ENCODE assay signal across 34 cellular contexts in genomic region chr11:1463056-1463455, GRCh38.
"Had no signal": no experiment of that assay in that cellular context is flagged by ENCODE, and none has a peak within 500 bp of the region (broad histone marks: within the 10 kb centered on the region; RNA-seq: fewer than 3 reads in every experiment).

No MANE protein-coding gene starts in this region.

- DNase-seq: activated B cell treated with CpG ODN at 0.5 μM for 24 hours; activated CD4-positive, alpha-beta T cell treated with anti-CD3 and anti-CD28 coated beads for 48 hours; activated CD4-positive, alpha-beta T cell treated with anti-CD3 and anti-CD28 coated beads, Interleukin-2, amount 50 U/mL, for 1 hour; activated CD4-positive, alpha-beta T cell treated with anti-CD3 and anti-CD28 coated beads, Interleukin-2, amount 50 U/mL, for 48 hours; activated CD8-positive, alpha-beta memory T cell treated with anti-CD3 and anti-CD28 coated beads for 24 hours; activated CD8-positive, alpha-beta T cell treated with anti-CD3 and anti-CD28 coated beads for 36 hours; activated effector memory CD4-positive, alpha-beta T cell treated with Interleukin-2 at 50 U/mL for 16 hours; activated gamma-delta T cell treated with Interleukin-2 at 50 U/mL for 16 hours; activated naive CD4-positive, alpha-beta T cell treated with anti-CD3 and anti-CD28 coated beads, Interleukin-2, amount 50 U/mL, for 16 hours; activated naive CD4-positive, alpha-beta T cell treated with Interleukin-2 at 50 U/mL for 16 hours; activated T-cell treated with anti-CD3 and anti-CD28 coated beads, Interleukin-2, amount 50 U/mL, for 4 hours; amniotic stem cell; anterior cingulate cortex; brain microvascular endothelial cell; cortex of kidney; dermis blood vessel endothelial cell; effector CD4-positive, alpha-beta T cell; effector memory CD8-positive, alpha-beta T cell; foreskin fibroblast; glutamatergic neuron; T-helper 1 cell; T-helper 17 cell; T1000 had no signal

- H3K36me3 Mint-ChIP-seq: activated naive CD8-positive, alpha-beta T cell had no signal

- H3K36me3 ChIP-seq: brain microvascular endothelial cell had no signal

- H3K4me1 Mint-ChIP-seq: activated B cell treated with CpG ODN at 0.5 μM for 24 hours had no signal

- FAIRE-seq: astrocyte, endometrium, endothelial cell of umbilical vein, frontal cortex had no signal

- H3K27ac Mint-ChIP-seq: activated B cell treated with CpG ODN at 0.5 μM for 24 hours; activated CD8-positive, alpha-beta T cell treated with anti-CD3 and anti-CD28 coated beads for 36 hours; activated naive CD8-positive, alpha-beta T cell; activated T-helper 17 cell treated with anti-CD3 and anti-CD28 coated beads, Interleukin-2, amount 50 U/mL, for 72 hours; effector memory CD8-positive, alpha-beta T cell; T-helper 17 cell; T-helper 2 cell treated with Interferon-gamma antibody and Interleukin-4, amounts not matched to agents 5 μg/mL and 100 μg/mL, for 36 hours had no signal

- ATAC-seq: activated CD4-positive, CD25-positive, alpha-beta regulatory T cell treated with anti-CD3 and anti-CD28 coated beads, Interleukin-2, amount 50 U/mL, for 24 hours; activated CD8-positive, alpha-beta T cell treated with anti-CD3 and anti-CD28 coated beads for 36 hours; activated T-cell treated with anti-CD3 and anti-CD28 coated beads, Interleukin-2, amount 50 U/mL, for 4 hours; activated T-helper 17 cell treated with anti-CD3 and anti-CD28 coated beads, Interleukin-2, amount 50 U/mL, for 72 hours; effector memory CD8-positive, alpha-beta T cell; T-helper 17 cell had no signal

- H3K9me3 Mint-ChIP-seq: activated B cell treated with CpG ODN at 0.5 μM for 24 hours; activated CD8-positive, alpha-beta T cell treated with anti-CD3 and anti-CD28 coated beads for 36 hours; activated T-cell treated with anti-CD3 and anti-CD28 coated beads, Interleukin-2, amount 50 U/mL, for 4 hours; activated T-helper 17 cell treated with anti-CD3 and anti-CD28 coated beads, Interleukin-2, amount 50 U/mL, for 72 hours; central memory CD8-positive, alpha-beta T cell; effector memory CD8-positive, alpha-beta T cell; T-helper 2 cell treated with Interferon-gamma antibody and Interleukin-4, amounts not matched to agents 5 μg/mL and 100 μg/mL, for 36 hours had no signal

- H3K27me3 ChIP-seq: brain microvascular endothelial cell had no signal

- H3K27ac ChIP-seq: brain microvascular endothelial cell, epithelial cell of prostate, WERI-Rb-1 had no signal

- H3K27me3 Mint-ChIP-seq: activated B cell treated with CpG ODN at 0.5 μM for 24 hours; activated CD8-positive, alpha-beta T cell treated with anti-CD3 and anti-CD28 coated beads for 36 hours; activated naive CD8-positive, alpha-beta T cell; activated T-helper 17 cell treated with anti-CD3 and anti-CD28 coated beads, Interleukin-2, amount 50 U/mL, for 72 hours; central memory CD8-positive, alpha-beta T cell; effector memory CD8-positive, alpha-beta T cell; T-helper 17 cell had no signal

- H3K4me3 Mint-ChIP-seq: activated B cell treated with CpG ODN at 0.5 μM for 24 hours; activated CD8-positive, alpha-beta T cell treated with anti-CD3 and anti-CD28 coated beads for 36 hours; activated naive CD8-positive, alpha-beta T cell; activated T-cell treated with anti-CD3 and anti-CD28 coated beads, Interleukin-2, amount 50 U/mL, for 4 hours; activated T-helper 17 cell treated with anti-CD3 and anti-CD28 coated beads, Interleukin-2, amount 50 U/mL, for 72 hours; central memory CD8-positive, alpha-beta T cell; effector memory CD8-positive, alpha-beta T cell; T-helper 17 cell; T-helper 2 cell treated with Interferon-gamma antibody and Interleukin-4, amounts not matched to agents 5 μg/mL and 100 μg/mL, for 36 hours had no signal
